Comparison of ENCODE assay signal across 8 cellular contexts in genomic region chr2:64838817-64839216, GRCh38.
DNase-seq lines count a peak whose midpoint lies in the region; ATAC-seq and TF ChIP-seq lines count a peak whose summit lies in the region.

No MANE protein-coding gene starts in this region.

- POLR2A ChIA-PET in PC-3 (lab: Charles Lee; ENCODE audit: unreplicated experiment): interaction anchor here (0.5 to 1.6 kb wide), 6 partner anchors 20 to 712 kb away, joined by 3 to 31 read pairs (median 14); partner anchors contain the start of gene SERTAD2

- H2AFZ ChIP-seq in PC-3 (ENCODE audit: low read length): no peak overlapping the region

- H3K4me1 ChIP-seq in PC-3 (ENCODE audit: insufficient read depth, low read length): peaks cover 61% of the 10 kb centered on the region
- peaks cover 19 to 60% (median 35%) of the 10 kb centered on the region in 3 donors for H3K4me1 ChIP-seq in esophagus squamous epithelium
- H3K4me1 ChIP-seq in uterus: no peaks in the 10 kb centered on the region

- H3K4me1 Mint-ChIP-seq in Calu3 (ENCODE audit: low read depth, unreplicated experiment): peaks cover 63% of the 10 kb centered on the region

- no peak for TF ChIP-seq POLR2A in esophagus squamous epithelium (IDR thresholded peaks at IDR 0.05)
- TF ChIP-seq POLR2A in uterus (IDR thresholded peaks at IDR 0.05): no peak

- H3K9me3 ChIP-seq in PC-3 (ENCODE audit: low read length) (no peaks in the 10 kb centered on the region), esophagus squamous epithelium (no peaks in the 10 kb centered on the region), uterus (no peaks in the 10 kb centered on the region)

- BruUV-seq in Calu3 (replicated peaks; lab: Mats Ljungman, UMichigan) (no TSS peak), PC-3 (replicated peaks; lab: Mats Ljungman, UMichigan) (no TSS peak)

- H3K9me2 ChIP-seq in PC-3 (replicated peaks; ENCODE audit: low read length): no peaks in the 10 kb centered on the region

- H3K4me3 ChIP-seq in PC-3 (ENCODE audit: low read length) (no peak overlapping the region), esophagus squamous epithelium (no peak overlapping the region), uterus (no peak overlapping the region)

- intact Hi-C loops in Calu3 (cut with micrococcal nuclease; ENCODE audit: unreplicated experiment) (loop anchor here (10.0 kb wide), 1 partner anchor 194 kb away; no protein-coding TSS in a partner anchor), PC-3 (cut with micrococcal nuclease) (loop anchor here (1.0 kb wide), 2 partner anchors 20 to 88 kb away; no protein-coding TSS in a partner anchor), esophagus squamous epithelium (cut with DNase I) (no loop called here), uterus (cut with DNase I; ENCODE audit: low total_unique reads) (no loop called here)

- no peaks in the 10 kb centered on the region for H3K79me2 ChIP-seq in PC-3 (ENCODE audit: low read length)

- H3K27me3 Mint-ChIP-seq in Calu3 (ENCODE audit: unreplicated experiment): no peaks in the 10 kb centered on the region

- TF ChIP-seq CTCF in Calu3 (IDR thresholded peaks at IDR 0.05; ENCODE audit: unreplicated experiment): no peak
- no peak for TF ChIP-seq CTCF in PC-3 (conservative IDR thresholded peaks at IDR 0.05; ENCODE audit: low read depth, low read length)
- no peak for TF ChIP-seq CTCF in esophagus squamous epithelium (IDR thresholded peaks at IDR 0.05)
- TF ChIP-seq CTCF in uterus (IDR thresholded peaks at IDR 0.05): no peak

- peak overlapping the region; percentile 99 for H3K27ac ChIP-seq in PC-3 (ENCODE audit: low read length)
- peak overlapping the region; percentile 76 to 87 (median 84) for H3K27ac ChIP-seq in esophagus squamous epithelium
- H3K27ac ChIP-seq in uterus: no peak overlapping the region

- H3K9ac ChIP-seq in PC-3 (ENCODE audit: low read length): peak overlapping the region; percentile 82

- H3K36me3 Mint-ChIP-seq in Calu3 (ENCODE audit: insufficient read depth, unreplicated experiment): no peaks in the 10 kb centered on the region

- H3K9me3 Mint-ChIP-seq in Calu3 (ENCODE audit: low read depth, unreplicated experiment): no peaks in the 10 kb centered on the region

- H3F3A ChIP-seq in PC-3 (ENCODE audit: low read length, unreplicated experiment): peaks cover 11% of the 10 kb centered on the region

- WGBS in esophagus squamous epithelium, 2 donors: 19 to 31% methylated on average over 4 of the region's 8 CpGs

- DNase-seq in Calu3 (peak; percentile 78), PC-3 (peak; percentile 98), esophagus squamous epithelium (lab: John Stamatoyannopoulos, UW) (no peak), renal cortical epithelial cell (ENCODE audit: low read depth) (peak; percentile 97), SKM-1 (lab: John Stamatoyannopoulos, UW; ENCODE audit: unreplicated experiment) (no peak), uterus (no peak)
- DNase-seq in activated CD8-positive, alpha-beta memory T cell treated with anti-CD3 and anti-CD28 coated beads, Interleukin-2, amount 50 U/mL, for 48 hours: no peak

- peak; percentile 73 for ATAC-seq in PC-3
- ATAC-seq in GM19035 (IDR thresholded peaks at IDR 0.05; ENCODE audit: unreplicated experiment): no peak

- no peak overlapping the region for H3K4me3 Mint-ChIP-seq in Calu3 (ENCODE audit: low read depth, unreplicated experiment)

- no peaks in the 10 kb centered on the region for H4K20me1 ChIP-seq in PC-3 (ENCODE audit: low read length)

- peak overlapping the region; percentile 6 for H3K27ac Mint-ChIP-seq in Calu3 (ENCODE audit: unreplicated experiment)

- no peaks in the 10 kb centered on the region for H3K36me3 ChIP-seq in PC-3 (ENCODE audit: low read depth, low read length)
- H3K36me3 ChIP-seq in esophagus squamous epithelium: no peaks in the 10 kb centered on the region
- H3K36me3 ChIP-seq in uterus: no peaks in the 10 kb centered on the region

- H3K4me2 ChIP-seq in PC-3 (ENCODE audit: low read length): peak overlapping the region; percentile 79

- CTCF ChIA-PET in Calu3 (lab: Charles Lee): interaction anchor here (0.5 to 2.4 kb wide), 22 partner anchors 12 to 304 kb away, joined by 3 to 18 read pairs (median 4); partner anchors contain the start of gene SERTAD2
- CTCF ChIA-PET in PC-3 (lab: Charles Lee): interaction anchor here (0.5 to 1.0 kb wide), 8 partner anchors 10 to 245 kb away, joined by 3 to 14 read pairs (median 6); partner anchors contain the start of gene SERTAD2

- no peaks in the 10 kb centered on the region for H3K27me3 ChIP-seq in PC-3 (ENCODE audit: low read length)
- no peaks in the 10 kb centered on the region for H3K27me3 ChIP-seq in esophagus squamous epithelium
- no peaks in the 10 kb centered on the region for H3K27me3 ChIP-seq in uterus

Comparison
In these comparisons a context has a peak if more than half of its experiments do, and no peak if none do; other contexts are left out.
1. DNase-seq: peak in Calu3 (single experiment), PC-3 (single experiment) and renal cortical epithelial cell (single experiment); none in esophagus squamous epithelium (single experiment), SKM-1 (single experiment), activated CD8-positive, alpha-beta memory T cell treated with anti-CD3 and anti-CD28 coated beads, Interleukin-2, amount 50 U/mL, for 48 hours (single experiment) and uterus (0 of 2).
2. H3K27ac ChIP-seq: peak in PC-3 (single experiment) and esophagus squamous epithelium (4 of 4); none in uterus (0 of 2).
3. intact Hi-C loops: an anchor here in Calu3 (10.0 kb wide) and PC-3 (1.0 kb wide); none called in esophagus squamous epithelium and uterus.